In genomic region chr1:30616759-30617158, GRCh38 we compare ENCODE assay signal across 16 cellular contexts.
DNase-seq lines count a peak whose midpoint lies in the region; ATAC-seq and TF ChIP-seq lines count a peak whose summit lies in the region.
"Had no signal": no experiment of that assay in that cellular context is flagged by ENCODE, and none has a peak within 500 bp of the region (broad histone marks: within the 10 kb centered on the region; RNA-seq: fewer than 3 reads in every experiment).

No MANE protein-coding gene starts in this region.

- H3K4me2 ChIP-seq in neural progenitor cell = no peak overlapping the region
- H3K4me2 ChIP-seq: GM23338 had no signal

- H3K36me3 ChIP-seq in endodermal cell (ENCODE audit: control insufficient read depth, insufficient read depth, low read length) (no peaks in the 10 kb centered on the region), neural progenitor cell (no peaks in the 10 kb centered on the region)
- H3K36me3 ChIP-seq: BE2C had no signal

- ATAC-seq in HG02623 (IDR thresholded peaks at IDR 0.05; ENCODE audit: unreplicated experiment) = no peak
- ATAC-seq: GM23338 had no signal

- peak overlapping the region; percentile 18 for H3K27ac Mint-ChIP-seq in activated naive CD4-positive, alpha-beta T cell treated with anti-CD3 and anti-CD28 coated beads, Interleukin-2, amount 50 U/mL, for 24 hours
- no peak overlapping the region for H3K27ac Mint-ChIP-seq in activated naive CD4-positive, alpha-beta T cell treated with anti-CD3 and anti-CD28 coated beads, Interleukin-2, amount 10 ng/mL, durations not matched to agents 7 days and 5 days
- H3K27ac Mint-ChIP-seq in endodermal cell (no peak overlapping the region), neural progenitor cell (peak overlapping the region; percentile 28)
- H3K27ac Mint-ChIP-seq: GM23338 had no signal

- no peak overlapping the region for H2AFZ ChIP-seq in neural progenitor cell (replicated peaks)
- H2AFZ ChIP-seq: GM23338 had no signal

- no peaks in the 10 kb centered on the region for H3K9me3 ChIP-seq in endodermal cell (ENCODE audit: control insufficient read depth, low read length)
- no peaks in the 10 kb centered on the region for H3K9me3 ChIP-seq in neural progenitor cell (ENCODE audit: low read depth)
- H3K9me3 ChIP-seq: BE2C had no signal

- TF ChIP-seq CTCF in endodermal cell (conservative IDR thresholded peaks at IDR 0.05) (no peak), neural progenitor cell (IDR thresholded peaks at IDR 0.05) (no peak)

- H3K9me3 Mint-ChIP-seq in activated naive CD4-positive, alpha-beta T cell treated with anti-CD3 and anti-CD28 coated beads, Interleukin-2, amount 50 U/mL, for 24 hours = no peaks in the 10 kb centered on the region
- no peaks in the 10 kb centered on the region for H3K9me3 Mint-ChIP-seq in activated naive CD4-positive, alpha-beta T cell treated with anti-CD3 and anti-CD28 coated beads, Interleukin-2, amount 10 ng/mL, durations not matched to agents 7 days and 5 days
- no peaks in the 10 kb centered on the region for H3K9me3 Mint-ChIP-seq in endodermal cell
- H3K9me3 Mint-ChIP-seq in neural progenitor cell = peaks cover 2% of the 10 kb centered on the region

- no peaks in the 10 kb centered on the region for H3K79me2 ChIP-seq in neural progenitor cell (ENCODE audit: low read depth)

- DNase-seq in activated naive CD4-positive, alpha-beta T cell treated with anti-CD3 and anti-CD28 coated beads, Interleukin-2, amount 10 ng/mL, durations not matched to agents 7 days and 5 days = no peak
- peak; percentile 31 for DNase-seq in endodermal cell
- no peak for DNase-seq in neural progenitor cell (ENCODE audit: low spot score)
- peak; percentile 14 for DNase-seq in ureter (ENCODE audit: low spot score)
- DNase-seq in stimulated activated CD4-positive, alpha-beta T cell treated with anti-CD3 and anti-CD28 coated beads, Interleukin-4, amount 100 ng/mL, for 1 hour = no peak
- no peak for DNase-seq in EL
- DNase-seq: ACHN; BE2C; CD4-positive, alpha-beta memory T cell; DMS79; GDM1; H7 had no signal

- H4K20me1 ChIP-seq in neural progenitor cell (ENCODE audit: low read depth) = no peaks in the 10 kb centered on the region

- H3K4me1 ChIP-seq in endodermal cell (ENCODE audit: control insufficient read depth, insufficient read depth, low read length) (no peaks in the 10 kb centered on the region), neural progenitor cell (no peaks in the 10 kb centered on the region)
- H3K4me1 ChIP-seq: BE2C had no signal

- H3K4me1 Mint-ChIP-seq in activated naive CD4-positive, alpha-beta T cell treated with anti-CD3 and anti-CD28 coated beads, Interleukin-2, amount 50 U/mL, for 24 hours = peaks cover 7% of the 10 kb centered on the region
- H3K4me1 Mint-ChIP-seq in activated naive CD4-positive, alpha-beta T cell treated with anti-CD3 and anti-CD28 coated beads, Interleukin-2, amount 10 ng/mL, durations not matched to agents 7 days and 5 days = no peaks in the 10 kb centered on the region
- peaks cover 3% of the 10 kb centered on the region for H3K4me1 Mint-ChIP-seq in endodermal cell
- peaks cover 2% of the 10 kb centered on the region for H3K4me1 Mint-ChIP-seq in neural progenitor cell
- H3K4me1 Mint-ChIP-seq: GM23338 had no signal

- no peaks in the 10 kb centered on the region for H3F3A ChIP-seq in neural progenitor cell (ENCODE audit: low read depth)

- no peak overlapping the region for H3K4me3 Mint-ChIP-seq in activated naive CD4-positive, alpha-beta T cell treated with anti-CD3 and anti-CD28 coated beads, Interleukin-2, amount 50 U/mL, for 24 hours
- no peak overlapping the region for H3K4me3 Mint-ChIP-seq in activated naive CD4-positive, alpha-beta T cell treated with anti-CD3 and anti-CD28 coated beads, Interleukin-2, amount 10 ng/mL, durations not matched to agents 7 days and 5 days
- H3K4me3 Mint-ChIP-seq in endodermal cell (no peak overlapping the region), neural progenitor cell (no peak overlapping the region)
- H3K4me3 Mint-ChIP-seq: CD4-positive, alpha-beta memory T cell; GM23338 had no signal

- CTCF ChIA-PET in activated naive CD4-positive, alpha-beta T cell treated with anti-CD3 and anti-CD28 coated beads, Interleukin-2, amount 10 ng/mL, durations not matched to agents 7 days and 5 days (lab: Charles Lee) = no interaction called here

- H3K27me3 Mint-ChIP-seq in activated naive CD4-positive, alpha-beta T cell treated with anti-CD3 and anti-CD28 coated beads, Interleukin-2, amount 50 U/mL, for 24 hours = peaks cover 12% of the 10 kb centered on the region
- peaks cover 25% of the 10 kb centered on the region for H3K27me3 Mint-ChIP-seq in activated naive CD4-positive, alpha-beta T cell treated with anti-CD3 and anti-CD28 coated beads, Interleukin-2, amount 10 ng/mL, durations not matched to agents 7 days and 5 days
- peaks cover 2% of the 10 kb centered on the region for H3K27me3 Mint-ChIP-seq in endodermal cell (ENCODE audit: insufficient read depth)
- peaks cover 2% of the 10 kb centered on the region for H3K27me3 Mint-ChIP-seq in neural progenitor cell (ENCODE audit: insufficient read depth, low read depth)

- H3K27ac ChIP-seq in endodermal cell (ENCODE audit: low read depth, low read length) (no peak overlapping the region), neural progenitor cell (no peak overlapping the region)
- H3K27ac ChIP-seq: C4-2B had no signal

- H3K9ac ChIP-seq in endodermal cell (ENCODE audit: extremely low read depth, low read length, poor library complexity, severe bottlenecking) (no peak overlapping the region), neural progenitor cell (no peak overlapping the region)

- WGBS in endodermal cell (ENCODE audit: insufficient coverage in 1 of 2, insufficient read length in 1 of 2), 2 experiments = 87 to 89% methylated on average over 4 to 7 of the region's 7 CpGs

- no peaks in the 10 kb centered on the region for H3K36me3 Mint-ChIP-seq in activated naive CD4-positive, alpha-beta T cell treated with anti-CD3 and anti-CD28 coated beads, Interleukin-2, amount 50 U/mL, for 24 hours
- no peaks in the 10 kb centered on the region for H3K36me3 Mint-ChIP-seq in activated naive CD4-positive, alpha-beta T cell treated with anti-CD3 and anti-CD28 coated beads, Interleukin-2, amount 10 ng/mL, durations not matched to agents 7 days and 5 days
- no peaks in the 10 kb centered on the region for H3K36me3 Mint-ChIP-seq in endodermal cell (ENCODE audit: low read depth)
- no peaks in the 10 kb centered on the region for H3K36me3 Mint-ChIP-seq in neural progenitor cell
- H3K36me3 Mint-ChIP-seq: CD4-positive, alpha-beta memory T cell had no signal

- no peak overlapping the region for H3K4me3 ChIP-seq in endodermal cell (ENCODE audit: low read length)
- no peak overlapping the region for H3K4me3 ChIP-seq in neural progenitor cell
- H3K4me3 ChIP-seq: GM23338 had no signal

- H3K27me3 ChIP-seq in endodermal cell (ENCODE audit: control insufficient read depth, insufficient read depth, low read length, poor library complexity, severe bottlenecking) (no peaks in the 10 kb centered on the region), neural progenitor cell (no peaks in the 10 kb centered on the region)
- H3K27me3 ChIP-seq: BE2C had no signal

Comparison
In these comparisons a context has a peak if more than half of its experiments do, and no peak if none do; other contexts are left out.
1. H3K27ac Mint-ChIP-seq: peak in activated naive CD4-positive, alpha-beta T cell treated with anti-CD3 and anti-CD28 coated beads, Interleukin-2, amount 50 U/mL, for 24 hours (single experiment) and neural progenitor cell (single experiment); none in activated naive CD4-positive, alpha-beta T cell treated with anti-CD3 and anti-CD28 coated beads, Interleukin-2, amount 10 ng/mL, durations not matched to agents 7 days and 5 days (single experiment) and endodermal cell (single experiment).
2. DNase-seq: peak in endodermal cell (single experiment) and ureter (single experiment); none in activated naive CD4-positive, alpha-beta T cell treated with anti-CD3 and anti-CD28 coated beads, Interleukin-2, amount 10 ng/mL, durations not matched to agents 7 days and 5 days (single experiment), neural progenitor cell (single experiment), stimulated activated CD4-positive, alpha-beta T cell treated with anti-CD3 and anti-CD28 coated beads, Interleukin-4, amount 100 ng/mL, for 1 hour (single experiment) and EL (single experiment).